19 cellular contexts compared by ENCODE assay signal in the genomic region with DNA sequence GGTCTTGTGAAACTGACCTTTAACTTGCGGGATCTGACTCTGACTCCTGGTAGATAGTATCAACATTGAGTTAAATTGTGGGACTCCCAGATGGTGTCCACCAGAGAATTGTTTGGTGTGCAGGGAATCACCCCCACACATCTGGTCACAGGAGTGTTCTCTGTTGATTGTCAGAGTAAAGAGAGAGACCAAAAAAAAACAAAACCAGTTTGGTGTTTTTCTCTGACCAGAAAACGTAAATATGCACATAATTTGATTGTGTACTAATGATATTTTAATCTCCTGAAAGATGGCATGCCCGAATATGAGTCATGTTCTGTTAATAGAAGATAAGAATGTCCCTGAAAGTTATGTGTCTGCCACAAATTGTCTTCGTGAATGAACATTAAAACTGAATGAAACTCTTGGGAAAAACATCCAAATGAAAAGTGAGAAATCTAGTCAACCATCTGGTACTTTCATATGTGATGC.
"Had no signal": no experiment of that assay in that cellular context is flagged by ENCODE, and none has a peak within 500 bp of the region (broad histone marks: within the 10 kb centered on the region; RNA-seq: fewer than 3 reads in every experiment).

No MANE protein-coding gene starts in this region.

- H3K9me3 Mint-ChIP-seq: activated T-cell treated with anti-CD3 and anti-CD28 coated beads, Interleukin-2, amount 50 U/mL, for 72 hours; natural killer cell treated with Interleukin-12 subunit alpha and Interleukin-12 subunit beta and Interleukin-15 and Interleukin-18, amount 100 ng/mL, for 72 hours had no signal

- H3K4me1 ChIP-seq: right atrium auricular region, thyroid gland had no signal

- H3K27ac ChIP-seq: right atrium auricular region, thyroid gland, VCaP had no signal

- H3K36me3 Mint-ChIP-seq: activated naive CD8-positive, alpha-beta T cell treated with anti-CD3 and anti-CD28 coated beads for 36 hours; natural killer cell treated with Interleukin-12 subunit alpha and Interleukin-12 subunit beta and Interleukin-15 and Interleukin-18, amount 100 ng/mL, for 72 hours had no signal

- H3K9me3 ChIP-seq: mucosa of descending colon, right atrium auricular region, thyroid gland had no signal

- H3K4me1 Mint-ChIP-seq: activated CD4-positive, alpha-beta T cell treated with anti-CD3 and anti-CD28 coated beads for 36 hours; activated naive CD8-positive, alpha-beta T cell treated with anti-CD3 and anti-CD28 coated beads for 36 hours had no signal

- ATAC-seq: activated CD4-positive, alpha-beta T cell treated with anti-CD3 and anti-CD28 coated beads for 36 hours; activated CD8-positive, alpha-beta T cell treated with anti-CD3 and anti-CD28 coated beads for 36 hours; activated T-cell treated with anti-CD3 and anti-CD28 coated beads, Interleukin-2, amount 50 U/mL, for 72 hours; left colon; mucosa of descending colon; natural killer cell treated with Interleukin-12 subunit alpha and Interleukin-12 subunit beta and Interleukin-15 and Interleukin-18, amount 100 ng/mL, for 72 hours had no signal

- H3K27ac Mint-ChIP-seq: activated CD4-positive, alpha-beta T cell treated with anti-CD3 and anti-CD28 coated beads for 36 hours; activated CD8-positive, alpha-beta T cell treated with anti-CD3 and anti-CD28 coated beads for 36 hours; activated naive CD8-positive, alpha-beta T cell treated with anti-CD3 and anti-CD28 coated beads for 36 hours; activated T-cell treated with anti-CD3 and anti-CD28 coated beads, Interleukin-2, amount 50 U/mL, for 72 hours; natural killer cell treated with Interleukin-12 subunit alpha and Interleukin-12 subunit beta and Interleukin-15 and Interleukin-18, amount 100 ng/mL, for 72 hours had no signal

- H3K4me3 Mint-ChIP-seq: activated CD4-positive, alpha-beta T cell treated with anti-CD3 and anti-CD28 coated beads for 36 hours; activated CD8-positive, alpha-beta T cell treated with anti-CD3 and anti-CD28 coated beads for 36 hours; activated naive CD8-positive, alpha-beta T cell treated with anti-CD3 and anti-CD28 coated beads for 36 hours; activated T-cell treated with anti-CD3 and anti-CD28 coated beads, Interleukin-2, amount 50 U/mL, for 72 hours; natural killer cell treated with Interleukin-12 subunit alpha and Interleukin-12 subunit beta and Interleukin-15 and Interleukin-18, amount 100 ng/mL, for 72 hours had no signal

- H3K36me3 ChIP-seq: right atrium auricular region, thyroid gland had no signal

- H3K27me3 Mint-ChIP-seq: activated CD4-positive, alpha-beta T cell treated with anti-CD3 and anti-CD28 coated beads for 36 hours; activated CD8-positive, alpha-beta T cell treated with anti-CD3 and anti-CD28 coated beads for 36 hours; activated naive CD8-positive, alpha-beta T cell treated with anti-CD3 and anti-CD28 coated beads for 36 hours; natural killer cell treated with Interleukin-12 subunit alpha and Interleukin-12 subunit beta and Interleukin-15 and Interleukin-18, amount 100 ng/mL, for 72 hours had no signal

- H3K27me3 ChIP-seq: right atrium auricular region, thyroid gland had no signal

- H3K4me3 ChIP-seq: mucosa of descending colon, right atrium auricular region, thyroid gland had no signal

- FAIRE-seq: colon, endothelial cell of umbilical vein, urothelium cell line had no signal

- DNase-seq: activated CD4-positive, alpha-beta T cell treated with anti-CD3 and anti-CD28 coated beads for 36 hours; activated CD8-positive, alpha-beta memory T cell treated with anti-CD3 and anti-CD28 coated beads, Interleukin-2, amount 50 U/mL, for 4 hours; activated CD8-positive, alpha-beta T cell treated with anti-CD3 and anti-CD28 coated beads for 36 hours; activated gamma-delta T cell treated with Interleukin-2 at 50 U/mL for 16 hours; activated naive CD8-positive, alpha-beta T cell treated with anti-CD3 and anti-CD28 coated beads for 36 hours; activated T-cell treated with anti-CD3 and anti-CD28 coated beads, Interleukin-2, amount 50 U/mL, for 72 hours; aorta; left colon; mucosa of descending colon; nucleus accumbens; small intestine; T1000; thyroid gland had no signal
